ENCODE assay signal across 7 cellular contexts in genomic region chr4:66202870-66203269, GRCh38.
"Had no signal": no experiment of that assay in that cellular context is flagged by ENCODE, and none has a peak within 500 bp of the region (broad histone marks: within the 10 kb centered on the region; RNA-seq: fewer than 3 reads in every experiment).

No MANE protein-coding gene starts in this region.

- H3K9ac ChIP-seq: GM23248 had no signal

- DNase-seq: GM23248, GOT3, H9, HCEC 1CT, KBM-7 had no signal

- FAIRE-seq: H54, HTR-8/SVneo had no signal

- H2AFZ ChIP-seq: GM23248 had no signal

- H3K27ac ChIP-seq: GM23248 had no signal

- H3K4me3 ChIP-seq: GM23248 had no signal
